In genomic region chr15:65049418-65049840, GRCh38 we compare ENCODE assay signal across 1 cellular context.
A peak's percentile ranks its signal among the peaks of the same experiment; 100 is the strongest.
TF ChIP-seq lines count a peak whose summit lies in the region.

No MANE protein-coding gene starts in this region.

TF ChIP-seq in K562, 482 proteins besides CTCF, POLR2A, EP300 and RAD21 (continued from another document and continues in another):
- TF ChIP-seq, protein P1, sequence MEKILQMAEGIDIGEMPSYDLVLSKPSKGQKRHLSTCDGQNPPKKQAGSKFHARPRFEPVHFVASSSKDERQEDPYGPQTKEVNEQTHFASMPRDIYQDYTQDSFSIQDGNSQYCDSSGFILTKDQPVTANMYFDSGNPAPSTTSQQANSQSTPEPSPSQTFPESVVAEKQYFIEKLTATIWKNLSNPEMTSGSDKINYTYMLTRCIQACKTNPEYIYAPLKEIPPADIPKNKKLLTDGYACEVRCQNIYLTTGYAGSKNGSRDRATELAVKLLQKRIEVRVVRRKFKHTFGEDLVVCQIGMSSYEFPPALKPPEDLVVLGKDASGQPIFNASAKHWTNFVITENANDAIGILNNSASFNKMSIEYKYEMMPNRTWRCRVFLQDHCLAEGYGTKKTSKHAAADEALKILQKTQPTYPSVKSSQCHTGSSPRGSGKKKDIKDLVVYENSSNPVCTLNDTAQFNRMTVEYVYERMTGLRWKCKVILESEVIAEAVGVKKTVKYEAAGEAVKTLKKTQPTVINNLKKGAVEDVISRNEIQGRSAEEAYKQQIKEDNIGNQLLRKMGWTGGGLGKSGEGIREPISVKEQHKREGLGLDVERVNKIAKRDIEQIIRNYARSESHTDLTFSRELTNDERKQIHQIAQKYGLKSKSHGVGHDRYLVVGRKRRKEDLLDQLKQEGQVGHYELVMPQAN (IDR thresholded peaks at IDR 0.05; ENCODE audit: borderline replicate concordance), result no peak; the same call in 1 of the 2 replicates
- TF ChIP-seq CREB5 (CRISPR knock-in tag; IDR thresholded peaks at IDR 0.05) (no peak), ZNF146 (CRISPR knock-in tag; IDR thresholded peaks at IDR 0.05; ENCODE audit: unreplicated experiment) (no peak), JUN (IDR thresholded peaks at IDR 0.05; ENCODE audit: borderline replicate concordance, low read depth, low read length) (no peak), JUN (CRISPR knock-in tag; IDR thresholded peaks at IDR 0.05; ENCODE audit: borderline replicate concordance) (no peak), ZNF764 (CRISPR knock-in tag; IDR thresholded peaks at IDR 0.05; ENCODE audit: low read depth) (no peak), ZNF75A (CRISPR knock-in tag; IDR thresholded peaks at IDR 0.05) (no peak), ZNF586 (CRISPR knock-in tag; conservative IDR thresholded peaks at IDR 0.05) (no peak), MIER1 (IDR thresholded peaks at IDR 0.05; ENCODE audit: low read depth) (no peak), SRSF3 (IDR thresholded peaks at IDR 0.05; ENCODE audit: insufficient read depth, low read length) (no peak), ETS1 (conservative IDR thresholded peaks at IDR 0.05; ENCODE audit: control insufficient read depth, low read depth, low read length) (no peak), E2F1 (CRISPR knock-in tag; IDR thresholded peaks at IDR 0.05) (no peak), ZNF23 (CRISPR knock-in tag; IDR thresholded peaks at IDR 0.05) (no peak), HDAC2 (IDR thresholded peaks at IDR 0.05) (no peak), SIN3B (IDR thresholded peaks at IDR 0.05; ENCODE audit: low read depth) (no peak), ZNF133 (CRISPR knock-in tag; IDR thresholded peaks at IDR 0.05) (no peak), ZNF263 (CRISPR knock-in tag; IDR thresholded peaks at IDR 0.05; ENCODE audit: borderline replicate concordance) (peak; percentile 70; the same call in 1 of the 2 replicates), PCBP1 (IDR thresholded peaks at IDR 0.05; ENCODE audit: low read depth, low read length, poor library complexity, severe bottlenecking) (no peak), NCOA4 (IDR thresholded peaks at IDR 0.05; ENCODE audit: partially characterized antibody) (no peak), SREBF2 (CRISPR knock-in tag; IDR thresholded peaks at IDR 0.05) (no peak), XRCC5 (IDR thresholded peaks at IDR 0.05; ENCODE audit: low read depth, low read length) (no peak), ARID4B (CRISPR knock-in tag; IDR thresholded peaks at IDR 0.05) (0 out of 2 replicates have a peak, but pooled peaks have one; percentile 40), POLR3A (IDR thresholded peaks at IDR 0.05; ENCODE audit: borderline replicate concordance, extremely low read depth, insufficient read depth, insufficient read length) (no peak), TOE1 (IDR thresholded peaks at IDR 0.05; ENCODE audit: borderline replicate concordance) (no peak), TOE1 (CRISPR knock-in tag; IDR thresholded peaks at IDR 0.05; ENCODE audit: borderline replicate concordance, low read depth) (no peak)
- TF ChIP-seq, protein P2, sequence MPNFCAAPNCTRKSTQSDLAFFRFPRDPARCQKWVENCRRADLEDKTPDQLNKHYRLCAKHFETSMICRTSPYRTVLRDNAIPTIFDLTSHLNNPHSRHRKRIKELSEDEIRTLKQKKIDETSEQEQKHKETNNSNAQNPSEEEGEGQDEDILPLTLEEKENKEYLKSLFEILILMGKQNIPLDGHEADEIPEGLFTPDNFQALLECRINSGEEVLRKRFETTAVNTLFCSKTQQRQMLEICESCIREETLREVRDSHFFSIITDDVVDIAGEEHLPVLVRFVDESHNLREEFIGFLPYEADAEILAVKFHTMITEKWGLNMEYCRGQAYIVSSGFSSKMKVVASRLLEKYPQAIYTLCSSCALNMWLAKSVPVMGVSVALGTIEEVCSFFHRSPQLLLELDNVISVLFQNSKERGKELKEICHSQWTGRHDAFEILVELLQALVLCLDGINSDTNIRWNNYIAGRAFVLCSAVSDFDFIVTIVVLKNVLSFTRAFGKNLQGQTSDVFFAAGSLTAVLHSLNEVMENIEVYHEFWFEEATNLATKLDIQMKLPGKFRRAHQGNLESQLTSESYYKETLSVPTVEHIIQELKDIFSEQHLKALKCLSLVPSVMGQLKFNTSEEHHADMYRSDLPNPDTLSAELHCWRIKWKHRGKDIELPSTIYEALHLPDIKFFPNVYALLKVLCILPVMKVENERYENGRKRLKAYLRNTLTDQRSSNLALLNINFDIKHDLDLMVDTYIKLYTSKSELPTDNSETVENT (CRISPR knock-in tag; IDR thresholded peaks at IDR 0.05), result no peak
- TF ChIP-seq, protein P3, sequence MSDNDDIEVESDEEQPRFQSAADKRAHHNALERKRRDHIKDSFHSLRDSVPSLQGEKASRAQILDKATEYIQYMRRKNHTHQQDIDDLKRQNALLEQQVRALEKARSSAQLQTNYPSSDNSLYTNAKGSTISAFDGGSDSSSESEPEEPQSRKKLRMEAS (CRISPR knock-in tag; IDR thresholded peaks at IDR 0.05), result peak; percentile 75
- TF ChIP-seq, protein P4, sequence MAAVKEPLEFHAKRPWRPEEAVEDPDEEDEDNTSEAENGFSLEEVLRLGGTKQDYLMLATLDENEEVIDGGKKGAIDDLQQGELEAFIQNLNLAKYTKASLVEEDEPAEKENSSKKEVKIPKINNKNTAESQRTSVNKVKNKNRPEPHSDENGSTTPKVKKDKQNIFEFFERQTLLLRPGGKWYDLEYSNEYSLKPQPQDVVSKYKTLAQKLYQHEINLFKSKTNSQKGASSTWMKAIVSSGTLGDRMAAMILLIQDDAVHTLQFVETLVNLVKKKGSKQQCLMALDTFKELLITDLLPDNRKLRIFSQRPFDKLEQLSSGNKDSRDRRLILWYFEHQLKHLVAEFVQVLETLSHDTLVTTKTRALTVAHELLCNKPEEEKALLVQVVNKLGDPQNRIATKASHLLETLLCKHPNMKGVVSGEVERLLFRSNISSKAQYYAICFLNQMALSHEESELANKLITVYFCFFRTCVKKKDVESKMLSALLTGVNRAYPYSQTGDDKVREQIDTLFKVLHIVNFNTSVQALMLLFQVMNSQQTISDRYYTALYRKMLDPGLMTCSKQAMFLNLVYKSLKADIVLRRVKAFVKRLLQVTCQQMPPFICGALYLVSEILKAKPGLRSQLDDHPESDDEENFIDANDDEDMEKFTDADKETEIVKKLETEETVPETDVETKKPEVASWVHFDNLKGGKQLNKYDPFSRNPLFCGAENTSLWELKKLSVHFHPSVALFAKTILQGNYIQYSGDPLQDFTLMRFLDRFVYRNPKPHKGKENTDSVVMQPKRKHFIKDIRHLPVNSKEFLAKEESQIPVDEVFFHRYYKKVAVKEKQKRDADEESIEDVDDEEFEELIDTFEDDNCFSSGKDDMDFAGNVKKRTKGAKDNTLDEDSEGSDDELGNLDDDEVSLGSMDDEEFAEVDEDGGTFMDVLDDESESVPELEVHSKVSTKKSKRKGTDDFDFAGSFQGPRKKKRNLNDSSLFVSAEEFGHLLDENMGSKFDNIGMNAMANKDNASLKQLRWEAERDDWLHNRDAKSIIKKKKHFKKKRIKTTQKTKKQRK (IDR thresholded peaks at IDR 0.05; ENCODE audit: borderline replicate concordance, low read depth, low read length), result no peak
- TF ChIP-seq, protein P5, sequence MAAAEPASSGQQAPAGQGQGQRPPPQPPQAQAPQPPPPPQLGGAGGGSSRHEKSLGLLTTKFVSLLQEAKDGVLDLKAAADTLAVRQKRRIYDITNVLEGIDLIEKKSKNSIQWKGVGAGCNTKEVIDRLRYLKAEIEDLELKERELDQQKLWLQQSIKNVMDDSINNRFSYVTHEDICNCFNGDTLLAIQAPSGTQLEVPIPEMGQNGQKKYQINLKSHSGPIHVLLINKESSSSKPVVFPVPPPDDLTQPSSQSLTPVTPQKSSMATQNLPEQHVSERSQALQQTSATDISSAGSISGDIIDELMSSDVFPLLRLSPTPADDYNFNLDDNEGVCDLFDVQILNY (CRISPR knock-in tag; IDR thresholded peaks at IDR 0.05), result no peak
- TF ChIP-seq, protein P6, sequence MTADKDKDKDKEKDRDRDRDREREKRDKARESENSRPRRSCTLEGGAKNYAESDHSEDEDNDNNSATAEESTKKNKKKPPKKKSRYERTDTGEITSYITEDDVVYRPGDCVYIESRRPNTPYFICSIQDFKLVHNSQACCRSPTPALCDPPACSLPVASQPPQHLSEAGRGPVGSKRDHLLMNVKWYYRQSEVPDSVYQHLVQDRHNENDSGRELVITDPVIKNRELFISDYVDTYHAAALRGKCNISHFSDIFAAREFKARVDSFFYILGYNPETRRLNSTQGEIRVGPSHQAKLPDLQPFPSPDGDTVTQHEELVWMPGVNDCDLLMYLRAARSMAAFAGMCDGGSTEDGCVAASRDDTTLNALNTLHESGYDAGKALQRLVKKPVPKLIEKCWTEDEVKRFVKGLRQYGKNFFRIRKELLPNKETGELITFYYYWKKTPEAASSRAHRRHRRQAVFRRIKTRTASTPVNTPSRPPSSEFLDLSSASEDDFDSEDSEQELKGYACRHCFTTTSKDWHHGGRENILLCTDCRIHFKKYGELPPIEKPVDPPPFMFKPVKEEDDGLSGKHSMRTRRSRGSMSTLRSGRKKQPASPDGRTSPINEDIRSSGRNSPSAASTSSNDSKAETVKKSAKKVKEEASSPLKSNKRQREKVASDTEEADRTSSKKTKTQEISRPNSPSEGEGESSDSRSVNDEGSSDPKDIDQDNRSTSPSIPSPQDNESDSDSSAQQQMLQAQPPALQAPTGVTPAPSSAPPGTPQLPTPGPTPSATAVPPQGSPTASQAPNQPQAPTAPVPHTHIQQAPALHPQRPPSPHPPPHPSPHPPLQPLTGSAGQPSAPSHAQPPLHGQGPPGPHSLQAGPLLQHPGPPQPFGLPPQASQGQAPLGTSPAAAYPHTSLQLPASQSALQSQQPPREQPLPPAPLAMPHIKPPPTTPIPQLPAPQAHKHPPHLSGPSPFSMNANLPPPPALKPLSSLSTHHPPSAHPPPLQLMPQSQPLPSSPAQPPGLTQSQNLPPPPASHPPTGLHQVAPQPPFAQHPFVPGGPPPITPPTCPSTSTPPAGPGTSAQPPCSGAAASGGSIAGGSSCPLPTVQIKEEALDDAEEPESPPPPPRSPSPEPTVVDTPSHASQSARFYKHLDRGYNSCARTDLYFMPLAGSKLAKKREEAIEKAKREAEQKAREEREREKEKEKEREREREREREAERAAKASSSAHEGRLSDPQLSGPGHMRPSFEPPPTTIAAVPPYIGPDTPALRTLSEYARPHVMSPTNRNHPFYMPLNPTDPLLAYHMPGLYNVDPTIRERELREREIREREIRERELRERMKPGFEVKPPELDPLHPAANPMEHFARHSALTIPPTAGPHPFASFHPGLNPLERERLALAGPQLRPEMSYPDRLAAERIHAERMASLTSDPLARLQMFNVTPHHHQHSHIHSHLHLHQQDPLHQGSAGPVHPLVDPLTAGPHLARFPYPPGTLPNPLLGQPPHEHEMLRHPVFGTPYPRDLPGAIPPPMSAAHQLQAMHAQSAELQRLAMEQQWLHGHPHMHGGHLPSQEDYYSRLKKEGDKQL (CRISPR knock-in tag; IDR thresholded peaks at IDR 0.05; ENCODE audit: borderline replicate concordance), result no peak
